24 cellular contexts compared by ENCODE assay signal in the genomic region with DNA sequence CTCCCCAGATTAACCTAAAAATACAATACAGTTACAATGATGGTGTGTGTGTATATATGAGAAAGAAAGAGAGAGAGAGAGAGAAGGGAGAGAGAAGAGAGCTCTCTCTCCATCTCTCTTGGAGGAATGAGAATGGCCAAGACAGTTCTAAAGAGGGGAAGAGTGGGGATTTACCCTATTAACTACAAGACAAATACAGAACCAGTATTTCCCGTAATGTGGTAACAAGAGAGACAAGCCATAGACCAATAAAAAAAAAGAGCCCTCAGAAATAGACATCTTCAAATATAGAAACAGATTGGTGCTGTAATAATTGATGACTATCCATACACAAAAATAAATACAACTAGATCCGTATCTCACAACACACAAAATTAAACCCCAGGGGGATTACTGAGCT.
"Had no signal": no experiment of that assay in that cellular context is flagged by ENCODE, and none has a peak within 500 bp of the region (broad histone marks: within the 10 kb centered on the region; RNA-seq: fewer than 3 reads in every experiment).

No MANE protein-coding gene starts in this region.

- ATAC-seq: body of pancreas had no signal

- H3K9ac ChIP-seq: KMS-11 had no signal

- DNase-seq: activated CD4-positive, alpha-beta memory T cell treated with anti-CD3 and anti-CD28 coated beads, Interleukin-2, amount 10 ng/mL, durations not matched to agents 7 days and 5 days; activated CD4-positive, alpha-beta T cell treated with anti-CD3 and anti-CD28 coated beads, Interleukin-2, amount 50 U/mL, for 1 hour; activated CD4-positive, CD25-positive, alpha-beta regulatory T cell; activated effector memory CD4-positive, alpha-beta T cell treated with Interleukin-2 at 50 U/mL for 16 hours; activated naive CD4-positive, alpha-beta T cell treated with Interleukin-2 at 50 U/mL for 16 hours; activated naive CD8-positive, alpha-beta T cell treated with anti-CD3 and anti-CD28 coated beads, Interleukin-2, amount 50 U/mL, for 24 hours; activated T-cell treated with anti-CD3 and anti-CD28 coated beads for 4 hours; amniotic stem cell; body of pancreas; central memory CD4-positive, alpha-beta T cell; MM.1S; NCI-H1105 treated with DMSO at 0.1 percent for 48 hours; NCI-H1436 treated with DMSO at 0.1 percent for 48 hours; NCI-H187; NCI-H2227 treated with DMSO at 0.1 percent for 48 hours; NCI-H446 treated with DMSO at 0.1 percent for 48 hours; NCI-H524 treated with DMSO at 0.1 percent for 48 hours; NCI-H774; NK-92 treated with Interleukin-12 subunit alpha and Interleukin-12 subunit beta, amount 100 ng/mL, for 24 hours; PC-9; SHP77 treated with DMSO at 0.1 percent for 48 hours; T-helper 9 cell had no signal

- H3K4me3 ChIP-seq: ascending aorta, body of pancreas, PC-9 had no signal

- H3K4me2 ChIP-seq: KMS-11, PC-9 had no signal

- H3K36me3 ChIP-seq: ascending aorta had no signal

- H3K27ac ChIP-seq: ascending aorta, body of pancreas, KMS-11, PC-9 had no signal

- H3K4me1 ChIP-seq: ascending aorta, body of pancreas had no signal

- H3K27me3 ChIP-seq: ascending aorta, body of pancreas had no signal

- H3K9me3 ChIP-seq: ascending aorta, body of pancreas had no signal
